1 cellular context compared by ENCODE assay signal in genomic region chr2:222879602-222879933, GRCh38.
TF ChIP-seq lines count a peak whose summit lies in the region.

No MANE protein-coding gene starts in this region.

TF ChIP-seq in HepG2, 621 proteins besides CTCF, POLR2A, EP300 and RAD21 (continued from another document):
- TF ChIP-seq ZNF569 (CRISPR knock-in tag; IDR thresholded peaks at IDR 0.05; ENCODE audit: borderline replicate concordance): no peak
- TF ChIP-seq POLR2G (IDR thresholded peaks at IDR 0.05; ENCODE audit: low read depth, low read length): 0 out of 2 replicates have a peak, but pooled peaks have one; percentile 28
- no peak for TF ChIP-seq ARHGAP35 (CRISPR knock-in tag; IDR thresholded peaks at IDR 0.05; ENCODE audit: borderline replicate concordance)
